In the genomic region with DNA sequence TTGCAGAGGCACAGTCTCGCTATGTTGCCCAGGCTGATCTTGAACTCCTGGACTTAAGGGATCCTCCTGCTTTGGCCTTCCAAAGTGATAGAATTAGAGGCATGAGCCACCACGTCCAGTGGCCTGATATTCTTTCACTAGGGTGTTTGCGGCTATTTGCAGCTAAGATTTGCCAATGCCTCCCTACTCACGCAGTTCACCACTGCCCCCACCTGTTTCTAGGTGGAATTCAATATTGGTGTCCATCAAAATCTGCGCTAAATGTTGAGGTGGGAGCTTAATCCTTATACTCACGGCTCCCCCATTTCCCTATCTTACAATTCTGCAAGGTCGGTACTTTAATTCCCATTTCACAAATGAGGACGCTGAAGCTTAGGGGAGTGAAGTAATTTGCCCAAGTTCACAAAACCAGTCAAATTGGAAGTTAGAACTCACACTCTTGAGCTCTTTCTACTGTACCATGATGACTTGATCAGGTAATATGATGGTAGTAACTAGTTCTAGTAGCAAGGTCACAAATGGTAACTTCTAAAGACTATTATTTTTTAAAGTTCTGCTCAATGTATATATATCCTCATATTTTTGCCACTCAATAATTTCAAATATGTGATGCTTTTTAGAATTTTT, we compare ENCODE assay signal across 8 cellular contexts. TPM values are rescaled to one million over a fixed set of nuclear protein-coding genes. Genes with fewer than 3 reads are reported as not detected.
A peak's percentile ranks its signal among the peaks of the same experiment; 100 is the strongest.
DNase-seq lines count a peak whose midpoint lies in the region; ATAC-seq and TF ChIP-seq lines count a peak whose summit lies in the region.

No MANE protein-coding gene starts in this region.

- TF ChIP-seq CTCF in CD14-positive monocyte (IDR thresholded peaks at IDR 0.05) = peak; percentile 70
- TF ChIP-seq CTCF in GM20000 (IDR thresholded peaks at IDR 0.05; ENCODE audit: extremely low read depth, missing control alignments) = peak; percentile 15

- intact Hi-C loops in CD14-positive monocyte (cut with micrococcal nuclease) (loop anchor here (2.0 to 5.0 kb wide), 2 partner anchors 265 to 266 kb away; no protein-coding TSS in a partner anchor), posterior cingulate gyrus (cut with DNase I) (loop anchor here (5.0 kb wide), 2 partner anchors 191 to 266 kb away; no protein-coding TSS in a partner anchor)

- no peak overlapping the region for H3K4me3 Mint-ChIP-seq in CD14-positive monocyte

- no peak for ATAC-seq in GM19324 (IDR thresholded peaks at IDR 0.05; ENCODE audit: low FRiP score, unreplicated experiment)
- no peak for ATAC-seq in GM21576 (IDR thresholded peaks at IDR 0.05; ENCODE audit: unreplicated experiment)

- H3K4me1 Mint-ChIP-seq in CD14-positive monocyte = peaks cover 9% of the 10 kb centered on the region

- peaks cover 0 to 2% (median 0%) of the 10 kb centered on the region in 3 donors for H3K27me3 Mint-ChIP-seq in CD14-positive monocyte (ENCODE audit: low read depth in 3 of 3)

- peak; percentile 43 for DNase-seq in CD14-positive monocyte (ENCODE audit: low spot score)
- no peak for DNase-seq in GM20000 (ENCODE audit: low spot score)
- peak; percentile 30 for DNase-seq in NCI-H526 treated with DMSO at 0.1 percent for 48 hours (lab: John Stamatoyannopoulos, UW)
- peak; percentile 3 to 30 for DNase-seq in dermis microvascular lymphatic vessel endothelial cell (ENCODE audit: low read depth in 2 of 2)
- DNase-seq in posterior cingulate gyrus = peak in 7 of 10 donors; percentile 7 to 80 (median 43)
- DNase-seq in T1000 (lab: John Stamatoyannopoulos, UW) = no peak

- no peaks in the 10 kb centered on the region for H3K36me3 Mint-ChIP-seq in CD14-positive monocyte

- H3K9me3 Mint-ChIP-seq in CD14-positive monocyte = peaks cover 0 to 6% (median 2%) of the 10 kb centered on the region in 7 donors

- no peak overlapping the region for H3K27ac Mint-ChIP-seq in CD14-positive monocyte

RNA-seq across cellular contexts. Expression of gene LRRC9, which starts 22.1 kb away (rescaled TPM):
- not detected for polyA plus RNA-seq in CD14-positive monocyte
- total RNA-seq in dermis microvascular lymphatic vessel endothelial cell = not detected in 2 replicates

RNA-seq across cellular contexts. Expression of gene RTN1, which starts 27.3 kb away (rescaled TPM):
- 10 to 100 TPM; 40.2 to 75.1 TPM for polyA plus RNA-seq in CD14-positive monocyte
- total RNA-seq in dermis microvascular lymphatic vessel endothelial cell = under 0.01 and 0.13 TPM in 2 replicates

Comparison
In these comparisons a context has a peak if more than half of its experiments do, and no peak if none do; other contexts are left out.
1. DNase-seq: peak in CD14-positive monocyte (single experiment), NCI-H526 treated with DMSO at 0.1 percent for 48 hours (single experiment), dermis microvascular lymphatic vessel endothelial cell (2 of 2) and posterior cingulate gyrus (7 of 10); none in GM20000 (single experiment) and T1000 (single experiment).